1 cellular context compared by ENCODE assay signal in genomic region chr13:42028113-42028799, GRCh38.
TF ChIP-seq lines count a peak whose summit lies in the region.

No MANE protein-coding gene starts in this region.

TF ChIP-seq in IMR-90, 13 proteins besides CTCF, POLR2A, EP300 and RAD21 (continued from another document):
- TF ChIP-seq, protein P1, sequence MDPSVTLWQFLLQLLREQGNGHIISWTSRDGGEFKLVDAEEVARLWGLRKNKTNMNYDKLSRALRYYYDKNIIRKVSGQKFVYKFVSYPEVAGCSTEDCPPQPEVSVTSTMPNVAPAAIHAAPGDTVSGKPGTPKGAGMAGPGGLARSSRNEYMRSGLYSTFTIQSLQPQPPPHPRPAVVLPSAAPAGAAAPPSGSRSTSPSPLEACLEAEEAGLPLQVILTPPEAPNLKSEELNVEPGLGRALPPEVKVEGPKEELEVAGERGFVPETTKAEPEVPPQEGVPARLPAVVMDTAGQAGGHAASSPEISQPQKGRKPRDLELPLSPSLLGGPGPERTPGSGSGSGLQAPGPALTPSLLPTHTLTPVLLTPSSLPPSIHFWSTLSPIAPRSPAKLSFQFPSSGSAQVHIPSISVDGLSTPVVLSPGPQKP (IDR thresholded peaks at IDR 0.05; ENCODE audit: borderline replicate concordance, low read depth, low read length), result no peak
- no peak for TF ChIP-seq USF2 (IDR thresholded peaks at IDR 0.05; ENCODE audit: low read depth, low read length)
